1 cellular context compared by ENCODE assay signal in the genomic region with DNA sequence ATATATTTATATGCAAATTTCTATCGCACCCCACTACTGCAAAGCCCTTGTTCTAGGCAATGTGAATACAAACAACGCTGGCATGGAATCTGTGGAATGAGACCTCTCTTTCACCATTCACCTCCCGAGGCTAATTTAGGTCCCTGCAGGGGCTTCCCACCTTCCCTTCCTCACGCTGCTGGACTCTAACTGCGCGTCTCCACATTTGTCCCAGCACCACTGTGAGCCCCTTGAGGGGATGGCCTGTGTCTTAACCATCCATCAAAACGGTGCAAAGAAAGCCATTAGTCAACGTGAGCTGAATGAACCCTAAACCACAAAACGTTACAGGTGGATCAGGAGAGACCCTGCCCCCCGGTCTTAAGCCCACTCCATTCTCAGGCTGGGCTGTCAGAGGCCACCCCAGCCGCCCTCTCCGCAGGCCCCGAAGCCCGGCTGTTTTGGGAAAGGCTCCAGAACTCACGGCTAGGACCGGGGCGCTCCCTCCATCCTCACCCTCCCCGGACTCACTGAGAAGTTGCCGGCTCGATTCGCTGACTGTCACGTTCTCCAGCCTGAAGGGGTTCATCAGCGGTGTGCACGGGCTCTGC.
TF ChIP-seq lines count a peak whose summit lies in the region.

No MANE protein-coding gene starts in this region.

TF ChIP-seq in HepG2, 621 proteins besides CTCF, POLR2A, EP300 and RAD21:
- TF ChIP-seq, protein P1, sequence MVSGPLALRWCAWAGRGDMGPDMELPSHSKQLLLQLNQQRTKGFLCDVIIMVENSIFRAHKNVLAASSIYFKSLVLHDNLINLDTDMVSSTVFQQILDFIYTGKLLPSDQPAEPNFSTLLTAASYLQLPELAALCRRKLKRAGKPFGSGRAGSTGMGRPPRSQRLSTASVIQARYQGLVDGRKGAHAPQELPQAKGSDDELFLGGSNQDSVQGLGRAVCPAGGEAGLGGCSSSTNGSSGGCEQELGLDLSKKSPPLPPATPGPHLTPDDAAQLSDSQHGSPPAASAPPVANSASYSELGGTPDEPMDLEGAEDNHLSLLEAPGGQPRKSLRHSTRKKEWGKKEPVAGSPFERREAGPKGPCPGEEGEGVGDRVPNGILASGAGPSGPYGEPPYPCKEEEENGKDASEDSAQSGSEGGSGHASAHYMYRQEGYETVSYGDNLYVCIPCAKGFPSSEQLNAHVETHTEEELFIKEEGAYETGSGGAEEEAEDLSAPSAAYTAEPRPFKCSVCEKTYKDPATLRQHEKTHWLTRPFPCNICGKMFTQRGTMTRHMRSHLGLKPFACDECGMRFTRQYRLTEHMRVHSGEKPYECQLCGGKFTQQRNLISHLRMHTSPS (CRISPR knock-in tag; IDR thresholded peaks at IDR 0.05; ENCODE audit: low read depth) = no peak
- TF ChIP-seq ZNF780A (CRISPR knock-in tag; IDR thresholded peaks at IDR 0.05) (no peak), NCOR1 (IDR thresholded peaks at IDR 0.05; ENCODE audit: borderline replicate concordance, low read length) (no peak), KAT8 (CRISPR knock-in tag; IDR thresholded peaks at IDR 0.05) (no peak), ATF7-NPFF (CRISPR knock-in tag; IDR thresholded peaks at IDR 0.05; ENCODE audit: low read depth) (no peak), ZNF605 (CRISPR knock-in tag; IDR thresholded peaks at IDR 0.05) (peak; percentile 43; the same call in 1 of the 2 replicates), ZNF160 (CRISPR knock-in tag; IDR thresholded peaks at IDR 0.05) (0 out of 2 replicates have a peak, but pooled peaks have one; percentile 21), ZNF788 (CRISPR knock-in tag; IDR thresholded peaks at IDR 0.05; ENCODE audit: borderline replicate concordance) (0 out of 2 replicates have a peak, but pooled peaks have one; percentile 7), HIVEP1 (CRISPR knock-in tag; IDR thresholded peaks at IDR 0.05) (0 out of 2 replicates have a peak, but pooled peaks have one; percentile 68)
- TF ChIP-seq, protein P2, sequence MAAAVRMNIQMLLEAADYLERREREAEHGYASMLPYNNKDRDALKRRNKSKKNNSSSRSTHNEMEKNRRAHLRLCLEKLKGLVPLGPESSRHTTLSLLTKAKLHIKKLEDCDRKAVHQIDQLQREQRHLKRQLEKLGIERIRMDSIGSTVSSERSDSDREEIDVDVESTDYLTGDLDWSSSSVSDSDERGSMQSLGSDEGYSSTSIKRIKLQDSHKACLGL (CRISPR knock-in tag; IDR thresholded peaks at IDR 0.05) = 0 out of 2 replicates have a peak, but pooled peaks have one; percentile 26
- TF ChIP-seq, protein P3, sequence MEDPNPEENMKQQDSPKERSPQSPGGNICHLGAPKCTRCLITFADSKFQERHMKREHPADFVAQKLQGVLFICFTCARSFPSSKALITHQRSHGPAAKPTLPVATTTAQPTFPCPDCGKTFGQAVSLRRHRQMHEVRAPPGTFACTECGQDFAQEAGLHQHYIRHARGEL (CRISPR knock-in tag; IDR thresholded peaks at IDR 0.05) = 0 out of 2 replicates have a peak, but pooled peaks have one; percentile 65
- TF ChIP-seq, protein P4, sequence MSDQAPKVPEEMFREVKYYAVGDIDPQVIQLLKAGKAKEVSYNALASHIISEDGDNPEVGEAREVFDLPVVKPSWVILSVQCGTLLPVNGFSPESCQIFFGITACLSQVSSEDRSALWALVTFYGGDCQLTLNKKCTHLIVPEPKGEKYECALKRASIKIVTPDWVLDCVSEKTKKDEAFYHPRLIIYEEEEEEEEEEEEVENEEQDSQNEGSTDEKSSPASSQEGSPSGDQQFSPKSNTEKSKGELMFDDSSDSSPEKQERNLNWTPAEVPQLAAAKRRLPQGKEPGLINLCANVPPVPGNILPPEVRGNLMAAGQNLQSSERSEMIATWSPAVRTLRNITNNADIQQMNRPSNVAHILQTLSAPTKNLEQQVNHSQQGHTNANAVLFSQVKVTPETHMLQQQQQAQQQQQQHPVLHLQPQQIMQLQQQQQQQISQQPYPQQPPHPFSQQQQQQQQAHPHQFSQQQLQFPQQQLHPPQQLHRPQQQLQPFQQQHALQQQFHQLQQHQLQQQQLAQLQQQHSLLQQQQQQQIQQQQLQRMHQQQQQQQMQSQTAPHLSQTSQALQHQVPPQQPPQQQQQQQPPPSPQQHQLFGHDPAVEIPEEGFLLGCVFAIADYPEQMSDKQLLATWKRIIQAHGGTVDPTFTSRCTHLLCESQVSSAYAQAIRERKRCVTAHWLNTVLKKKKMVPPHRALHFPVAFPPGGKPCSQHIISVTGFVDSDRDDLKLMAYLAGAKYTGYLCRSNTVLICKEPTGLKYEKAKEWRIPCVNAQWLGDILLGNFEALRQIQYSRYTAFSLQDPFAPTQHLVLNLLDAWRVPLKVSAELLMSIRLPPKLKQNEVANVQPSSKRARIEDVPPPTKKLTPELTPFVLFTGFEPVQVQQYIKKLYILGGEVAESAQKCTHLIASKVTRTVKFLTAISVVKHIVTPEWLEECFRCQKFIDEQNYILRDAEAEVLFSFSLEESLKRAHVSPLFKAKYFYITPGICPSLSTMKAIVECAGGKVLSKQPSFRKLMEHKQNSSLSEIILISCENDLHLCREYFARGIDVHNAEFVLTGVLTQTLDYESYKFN (CRISPR knock-in tag; conservative IDR thresholded peaks at IDR 0.05) = no peak
- TF ChIP-seq, protein P5, sequence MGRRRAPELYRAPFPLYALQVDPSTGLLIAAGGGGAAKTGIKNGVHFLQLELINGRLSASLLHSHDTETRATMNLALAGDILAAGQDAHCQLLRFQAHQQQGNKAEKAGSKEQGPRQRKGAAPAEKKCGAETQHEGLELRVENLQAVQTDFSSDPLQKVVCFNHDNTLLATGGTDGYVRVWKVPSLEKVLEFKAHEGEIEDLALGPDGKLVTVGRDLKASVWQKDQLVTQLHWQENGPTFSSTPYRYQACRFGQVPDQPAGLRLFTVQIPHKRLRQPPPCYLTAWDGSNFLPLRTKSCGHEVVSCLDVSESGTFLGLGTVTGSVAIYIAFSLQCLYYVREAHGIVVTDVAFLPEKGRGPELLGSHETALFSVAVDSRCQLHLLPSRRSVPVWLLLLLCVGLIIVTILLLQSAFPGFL (CRISPR knock-in tag; IDR thresholded peaks at IDR 0.05) = 0 out of 2 replicates have a peak, but pooled peaks have one; percentile 17
- TF ChIP-seq, protein P6, sequence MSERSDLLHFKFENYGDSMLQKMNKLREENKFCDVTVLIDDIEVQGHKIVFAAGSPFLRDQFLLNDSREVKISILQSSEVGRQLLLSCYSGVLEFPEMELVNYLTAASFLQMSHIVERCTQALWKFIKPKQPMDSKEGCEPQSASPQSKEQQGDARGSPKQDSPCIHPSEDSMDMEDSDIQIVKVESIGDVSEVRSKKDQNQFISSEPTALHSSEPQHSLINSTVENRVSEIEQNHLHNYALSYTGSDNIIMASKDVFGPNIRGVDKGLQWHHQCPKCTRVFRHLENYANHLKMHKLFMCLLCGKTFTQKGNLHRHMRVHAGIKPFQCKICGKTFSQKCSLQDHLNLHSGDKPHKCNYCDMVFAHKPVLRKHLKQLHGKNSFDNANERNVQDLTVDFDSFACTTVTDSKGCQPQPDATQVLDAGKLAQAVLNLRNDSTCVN (CRISPR knock-in tag; IDR thresholded peaks at IDR 0.05; ENCODE audit: borderline replicate concordance) = no peak
